In the genomic region with DNA sequence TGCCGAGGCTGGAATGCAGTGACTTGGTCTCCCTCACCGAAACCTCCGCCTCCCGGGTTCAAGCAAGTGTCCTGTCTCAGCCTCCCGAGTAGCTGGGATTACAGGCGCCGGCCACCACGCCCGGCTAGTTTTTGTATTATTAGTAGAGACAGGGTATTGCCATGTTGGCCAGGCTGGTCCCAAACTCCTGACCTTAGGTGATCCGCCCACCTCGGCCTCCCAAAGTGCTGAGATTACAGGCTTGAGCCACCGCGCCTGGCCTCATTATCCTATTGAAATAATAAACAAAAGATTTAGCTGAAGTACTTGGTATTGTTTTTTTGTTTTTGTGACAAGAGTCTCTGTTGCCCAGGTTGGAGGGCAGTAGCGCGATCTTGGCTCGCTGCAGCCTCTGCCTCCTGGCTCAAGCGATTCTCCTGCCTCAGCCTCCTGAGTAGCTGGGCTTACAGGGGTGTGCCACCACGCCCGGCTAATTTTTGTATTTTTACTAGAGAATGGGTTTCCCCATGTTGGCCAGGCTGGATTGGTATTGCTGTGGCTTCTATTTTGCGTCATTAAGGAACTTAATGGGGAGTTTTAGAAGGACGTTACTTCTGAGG, we compare ENCODE assay signal across 8 cellular contexts. TPM values are rescaled to one million over a fixed set of nuclear protein-coding genes. Genes with fewer than 3 reads are reported as not detected.
DNase-seq lines count a peak whose midpoint lies in the region; ATAC-seq and TF ChIP-seq lines count a peak whose summit lies in the region.

No MANE protein-coding gene starts in this region.

- no peak overlapping the region for H3K9ac ChIP-seq in parathyroid adenoma

- BruUV-seq in PC-9 (replicated peaks; lab: Mats Ljungman, UMichigan): no TSS peak

- POLR2A ChIA-PET in PC-9 (lab: Charles Lee; ENCODE audit: unreplicated experiment): no interaction called here

- no peak for DNase-seq in PC-9
- no peak for DNase-seq in epithelial cell of prostate (ENCODE audit: low read depth, low spot score)
- no peak for DNase-seq in stimulated activated CD4-positive, alpha-beta T cell treated with anti-CD3 and anti-CD28 coated beads, Interleukin-4, amount 100 ng/mL, for 24 hours
- no peak for DNase-seq in NCI-H524 treated with DMSO at 0.1 percent for 48 hours (lab: John Stamatoyannopoulos, UW)

- intact Hi-C loops in PC-9 (cut with micrococcal nuclease; ENCODE audit: unreplicated experiment): no loop called here

- H3K4me2 ChIP-seq in DOHH2 (ENCODE audit: low read length) (peak overlapping the region; percentile 89), PC-9 (peak overlapping the region; percentile 86), parathyroid adenoma (ENCODE audit: low read length) (peak overlapping the region; percentile 96)

- peak overlapping the region; percentile 94 for H3K4me3 ChIP-seq in DOHH2 (ENCODE audit: low read length)
- H3K4me3 ChIP-seq in PC-9: peak overlapping the region; percentile 94
- H3K4me3 ChIP-seq in parathyroid adenoma (ENCODE audit: low read depth, low read length): peak overlapping the region; percentile 78

- peaks cover 56% of the 10 kb centered on the region for H3F3A ChIP-seq in DOHH2 (ENCODE audit: control insufficient read depth, insufficient read depth)
- peaks cover 74% of the 10 kb centered on the region for H3F3A ChIP-seq in PC-9 (ENCODE audit: insufficient read depth, low read depth)

- H4K20me1 ChIP-seq in DOHH2 (ENCODE audit: control insufficient read depth, insufficient read depth, low read depth, low read length) (peaks cover 6% of the 10 kb centered on the region; the same call in 1 of the 2 replicates), PC-9 (ENCODE audit: insufficient read depth) (peaks cover 56% of the 10 kb centered on the region)

- no peaks in the 10 kb centered on the region for H3K9me2 ChIP-seq in DOHH2 (replicated peaks; ENCODE audit: control insufficient read depth, low read length)
- H3K9me2 ChIP-seq in PC-9 (ENCODE audit: insufficient read depth): no peaks in the 10 kb centered on the region

- no peaks in the 10 kb centered on the region for H3K9me3 ChIP-seq in DOHH2 (ENCODE audit: control insufficient read depth, insufficient read depth, low read length)
- H3K9me3 ChIP-seq in PC-9 (ENCODE audit: insufficient read depth, low read depth): no peaks in the 10 kb centered on the region
- no peaks in the 10 kb centered on the region for H3K9me3 ChIP-seq in parathyroid adenoma (ENCODE audit: control insufficient read depth, low read length)

- H3K27me3 ChIP-seq in DOHH2 (ENCODE audit: control insufficient read depth, low read length) (no peaks in the 10 kb centered on the region; the same call in 1 of the 2 replicates), PC-9 (ENCODE audit: insufficient read depth, low read depth) (no peaks in the 10 kb centered on the region), parathyroid adenoma (ENCODE audit: control insufficient read depth, insufficient read depth, low read length) (no peaks in the 10 kb centered on the region)

- H3K4me1 ChIP-seq in DOHH2 (ENCODE audit: control insufficient read depth, low read length): peaks cover 36% of the 10 kb centered on the region
- peaks cover 59% of the 10 kb centered on the region for H3K4me1 ChIP-seq in PC-9 (replicated peaks; ENCODE audit: insufficient read depth)
- peaks cover 11% of the 10 kb centered on the region for H3K4me1 ChIP-seq in parathyroid adenoma

- H2AFZ ChIP-seq in PC-9 (no peak overlapping the region), parathyroid adenoma (no peak overlapping the region)

- ATAC-seq in HG03571 (IDR thresholded peaks at IDR 0.05; ENCODE audit: unreplicated experiment) (no peak), GM19452 (IDR thresholded peaks at IDR 0.05; ENCODE audit: unreplicated experiment) (no peak)

- H3K36me3 ChIP-seq in DOHH2 (ENCODE audit: control insufficient read depth, low read length) (peaks cover 65% of the 10 kb centered on the region), PC-9 (ENCODE audit: low read depth) (peaks cover 62% of the 10 kb centered on the region), parathyroid adenoma (ENCODE audit: control insufficient read depth, insufficient read depth, low read length) (no peaks in the 10 kb centered on the region)

- TF ChIP-seq CTCF in DOHH2 (IDR thresholded peaks at IDR 0.05; ENCODE audit: low read depth, low read length, poor library complexity, severe bottlenecking): no peak
- TF ChIP-seq CTCF in PC-9 (conservative IDR thresholded peaks at IDR 0.05): no peak
- TF ChIP-seq CTCF in parathyroid adenoma (IDR thresholded peaks at IDR 0.05): no peak

- H3K27ac ChIP-seq in DOHH2 (ENCODE audit: low read depth, low read length) (0 out of 2 replicates have a peak overlapping the region, but pooled peaks have one; percentile 67), PC-9 (peak overlapping the region; percentile 88), epithelial cell of prostate (peak overlapping the region; percentile 85), parathyroid adenoma (no peak overlapping the region)

- CTCF ChIA-PET in PC-9 (lab: Charles Lee): no interaction called here

- H3K79me2 ChIP-seq in DOHH2 (ENCODE audit: control insufficient read depth, low read length): peaks cover 49% of the 10 kb centered on the region
- H3K79me2 ChIP-seq in PC-9 (ENCODE audit: low read depth): peaks cover 56% of the 10 kb centered on the region
- peaks cover 17% of the 10 kb centered on the region for H3K79me2 ChIP-seq in parathyroid adenoma

RNA-seq across cellular contexts. Expression of a gene that starts 1.5 kb away (rescaled TPM):
- 1,816 and 1,880 TPM in 2 replicates for total RNA-seq in PC-9 (2021)

RNA-seq across cellular contexts. Expression of a gene that starts 8.5 kb away (rescaled TPM):
- total RNA-seq in PC-9 (2021): 19.8 and 21.1 TPM in 2 replicates
